ENCODE assay signal across 8 cellular contexts in genomic region chr4:84750260-84750955, GRCh38.
A peak's percentile ranks its signal among the peaks of the same experiment; 100 is the strongest.
DNase-seq lines count a peak whose midpoint lies in the region; ATAC-seq, FAIRE-seq and TF ChIP-seq lines count a peak whose summit lies in the region.

No MANE protein-coding gene starts in this region.

- H3K27ac ChIP-seq in SK-N-SH (ENCODE audit: low read depth in 2 of 2, low read length in 1 of 2): peak overlapping the region in 1 of 2 experiments; percentile 65; a peak in 2 of 4 replicates

- peaks cover 60 to 71% of the 10 kb centered on the region in 2 experiments for H3K36me3 ChIP-seq in SK-N-SH (replicated peaks in 1 of 2; ENCODE audit: control insufficient read depth in 1 of 2, insufficient read depth in 2 of 2, low read length in 1 of 2)

- H3K4me1 ChIP-seq in SK-N-SH (ENCODE audit: control insufficient read depth in 1 of 2, insufficient read depth in 2 of 2, low read depth in 1 of 2, low read length in 1 of 2): peaks cover 0 to 6% of the 10 kb centered on the region in 2 experiments; a peak in 2 of 4 replicates

- peaks cover 10% of the 10 kb centered on the region for H3F3A ChIP-seq in SK-N-SH (replicated peaks; ENCODE audit: insufficient read depth)

- H2AFZ ChIP-seq in SK-N-SH (ENCODE audit: low read depth): no peak overlapping the region

- ATAC-seq in GM21529 (IDR thresholded peaks at IDR 0.05; ENCODE audit: unreplicated experiment): peak; percentile 87
- no peak for ATAC-seq in effector memory CD8-positive, alpha-beta T cell (replicated peaks)

- H3K36me3 Mint-ChIP-seq in effector memory CD8-positive, alpha-beta T cell (ENCODE audit: insufficient read depth): no peaks in the 10 kb centered on the region

- no peak overlapping the region for H3K9ac ChIP-seq in SK-N-SH

- CTCF ChIA-PET in SK-N-SH (lab: Yijun Ruan, JAX): interaction anchor here (0.6 to 2.8 kb wide), 44 partner anchors 8 to 1077 kb away, joined by 3 to 65 read pairs (median 4); partner anchors contain the start of gene WDFY3

- DNase-seq in ELR (ENCODE audit: low read depth) (peak; percentile 66), Kasumi-1 (lab: John Stamatoyannopoulos, UW) (peak; percentile 40 to 70), SK-N-SH (peak; percentile 53), fibroblast of the aortic adventitia (ENCODE audit: low read depth) (peak; percentile 74), pons (ENCODE audit: low spot score) (peak; percentile 76), GM12892 (ENCODE audit: insufficient read length) (no peak)
- DNase-seq in effector memory CD8-positive, alpha-beta T cell: no peak

- 0% methylated on average over 1 of the region's 1 CpG for WGBS in SK-N-SH (ENCODE audit: low lambda C conversion rate)

- TF ChIP-seq POLR2A in GM12892 (IDR thresholded peaks at IDR 0.05; ENCODE audit: low read depth, low read length): no peak

- no peaks in the 10 kb centered on the region for H4K20me1 ChIP-seq in SK-N-SH (ENCODE audit: insufficient read depth)

- no peaks in the 10 kb centered on the region for H3K27me3 ChIP-seq in SK-N-SH (ENCODE audit: insufficient read depth)

- TF ChIP-seq EP300 in SK-N-SH (IDR thresholded peaks at IDR 0.05; ENCODE audit: borderline replicate concordance in 1 of 2, low read depth in 1 of 2, low read length in 1 of 2): peak in 1 of 2 experiments; percentile 5; a peak in 1 of 4 replicates

- no peaks in the 10 kb centered on the region for H3K27me3 Mint-ChIP-seq in effector memory CD8-positive, alpha-beta T cell

- peaks cover 0 to 3% of the 10 kb centered on the region in 2 donors for H3K9me3 Mint-ChIP-seq in effector memory CD8-positive, alpha-beta T cell

- no peak overlapping the region for H3K27ac Mint-ChIP-seq in effector memory CD8-positive, alpha-beta T cell

- no peaks in the 10 kb centered on the region for H3K9me3 ChIP-seq in SK-N-SH

- POLR2A ChIA-PET in SK-N-SH (lab: Yijun Ruan, JAX): interaction anchor here (1.4 to 1.6 kb wide), 2 partner anchors 216 kb away, joined by 5 read pairs; partner anchors contain the start of gene WDFY3

- no peaks in the 10 kb centered on the region for H3K9me2 ChIP-seq in SK-N-SH

- no peaks in the 10 kb centered on the region for H3K4me1 Mint-ChIP-seq in effector memory CD8-positive, alpha-beta T cell (ENCODE audit: low read depth in 2 of 2)

- no peak for FAIRE-seq in GM12892 (lab: Jason Lieb, UNC)

- H3K4me3 ChIP-seq in SK-N-SH (ENCODE audit: low read depth in 2 of 2, low read length in 1 of 2): no peak overlapping the region; a peak in 1 of 4 replicates
- H3K4me3 ChIP-seq in fibroblast of the aortic adventitia (ENCODE audit: low read depth, low read length): no peak overlapping the region

- H3K4me2 ChIP-seq in SK-N-SH: no peak overlapping the region

- TF ChIP-seq RAD21 in SK-N-SH (IDR thresholded peaks at IDR 0.05; ENCODE audit: low read length): peak; percentile 80

- TF ChIP-seq CTCF in SK-N-SH (IDR thresholded peaks at IDR 0.05): peak; percentile 81
- TF ChIP-seq CTCF in fibroblast of the aortic adventitia (IDR thresholded peaks at IDR 0.05; ENCODE audit: insufficient read depth, low read length): peak; percentile 54

- no peaks in the 10 kb centered on the region for H3K79me2 ChIP-seq in SK-N-SH (ENCODE audit: insufficient read depth)

- H3K4me3 Mint-ChIP-seq in effector memory CD8-positive, alpha-beta T cell: no peak overlapping the region

TF ChIP-seq in SK-N-SH, 30 proteins besides CTCF, POLR2A, EP300 and RAD21:
- TF ChIP-seq REST (IDR thresholded peaks at IDR 0.05; ENCODE audit: low read depth, low read length) (no peak), EZH2phosphoT487 (IDR thresholded peaks at IDR 0.05; ENCODE audit: borderline replicate concordance, low read depth) (no peak), FOXM1 (IDR thresholded peaks at IDR 0.05; ENCODE audit: low read depth) (no peak), JUND (IDR thresholded peaks at IDR 0.05) (no peak), GABPA (IDR thresholded peaks at IDR 0.05; ENCODE audit: low read depth) (no peak), MXI1 (IDR thresholded peaks at IDR 0.05; ENCODE audit: low read depth, low read length) (peak; percentile 70), POLR2AphosphoS5 (IDR thresholded peaks at IDR 0.05; ENCODE audit: low read depth, low read length) (no peak), SIN3A (IDR thresholded peaks at IDR 0.05; ENCODE audit: borderline replicate concordance, low read depth, low read length) (no peak), MAX (IDR thresholded peaks at IDR 0.05; ENCODE audit: low read depth) (no peak), SMC3 (IDR thresholded peaks at IDR 0.05; ENCODE audit: low read depth, low read length) (peak; percentile 71), NRF1 (IDR thresholded peaks at IDR 0.05; ENCODE audit: low read depth, low read length) (no peak), PBX3 (IDR thresholded peaks at IDR 0.05) (0 out of 2 replicates have a peak, but pooled peaks have one; percentile 10), MEF2A (IDR thresholded peaks at IDR 0.05; ENCODE audit: borderline replicate concordance, low read depth) (no peak), RFX5 (IDR thresholded peaks at IDR 0.05; ENCODE audit: low read length) (no peak), TAF1 (IDR thresholded peaks at IDR 0.05; ENCODE audit: borderline replicate concordance, low read depth, low read length) (no peak), TCF12 (IDR thresholded peaks at IDR 0.05) (peak; percentile 36; the same call in 1 of the 2 replicates), GATA2 (CRISPR knock-in tag; IDR thresholded peaks at IDR 0.05) (no peak)
- TF ChIP-seq, protein P1, sequence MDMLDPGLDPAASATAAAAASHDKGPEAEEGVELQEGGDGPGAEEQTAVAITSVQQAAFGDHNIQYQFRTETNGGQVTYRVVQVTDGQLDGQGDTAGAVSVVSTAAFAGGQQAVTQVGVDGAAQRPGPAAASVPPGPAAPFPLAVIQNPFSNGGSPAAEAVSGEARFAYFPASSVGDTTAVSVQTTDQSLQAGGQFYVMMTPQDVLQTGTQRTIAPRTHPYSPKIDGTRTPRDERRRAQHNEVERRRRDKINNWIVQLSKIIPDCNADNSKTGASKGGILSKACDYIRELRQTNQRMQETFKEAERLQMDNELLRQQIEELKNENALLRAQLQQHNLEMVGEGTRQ (IDR thresholded peaks at IDR 0.05; ENCODE audit: borderline replicate concordance, low read depth, low read length): no peak
- TF ChIP-seq, protein P2, sequence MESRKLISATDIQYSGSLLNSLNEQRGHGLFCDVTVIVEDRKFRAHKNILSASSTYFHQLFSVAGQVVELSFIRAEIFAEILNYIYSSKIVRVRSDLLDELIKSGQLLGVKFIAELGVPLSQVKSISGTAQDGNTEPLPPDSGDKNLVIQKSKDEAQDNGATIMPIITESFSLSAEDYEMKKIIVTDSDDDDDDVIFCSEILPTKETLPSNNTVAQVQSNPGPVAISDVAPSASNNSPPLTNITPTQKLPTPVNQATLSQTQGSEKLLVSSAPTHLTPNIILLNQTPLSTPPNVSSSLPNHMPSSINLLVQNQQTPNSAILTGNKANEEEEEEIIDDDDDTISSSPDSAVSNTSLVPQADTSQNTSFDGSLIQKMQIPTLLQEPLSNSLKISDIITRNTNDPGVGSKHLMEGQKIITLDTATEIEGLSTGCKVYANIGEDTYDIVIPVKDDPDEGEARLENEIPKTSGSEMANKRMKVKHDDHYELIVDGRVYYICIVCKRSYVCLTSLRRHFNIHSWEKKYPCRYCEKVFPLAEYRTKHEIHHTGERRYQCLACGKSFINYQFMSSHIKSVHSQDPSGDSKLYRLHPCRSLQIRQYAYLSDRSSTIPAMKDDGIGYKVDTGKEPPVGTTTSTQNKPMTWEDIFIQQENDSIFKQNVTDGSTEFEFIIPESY (IDR thresholded peaks at IDR 0.05; ENCODE audit: borderline replicate concordance, low read depth): no peak
TF ChIP-seq in SK-N-SH: peak in this region for 4.

Comparison
In these comparisons a context has a peak if more than half of its experiments do, and no peak if none do; other contexts are left out.
1. DNase-seq: peak in ELR (single experiment), Kasumi-1 (2 of 2), SK-N-SH (single experiment), fibroblast of the aortic adventitia (single experiment) and pons (single experiment); none in GM12892 (single experiment) and effector memory CD8-positive, alpha-beta T cell (0 of 3).